8 cellular contexts compared by ENCODE assay signal in genomic region chr10:31319602-31320178, GRCh38. TPM values are rescaled to one million over a fixed set of nuclear protein-coding genes. Genes with fewer than 3 reads are reported as not detected.
DNase-seq lines count a peak whose midpoint lies in the region; ATAC-seq and TF ChIP-seq lines count a peak whose summit lies in the region.

No MANE protein-coding gene starts in this region.

- H3K4me3 ChIP-seq in HL-60 (replicated peaks; ENCODE audit: insufficient read depth, low read length) = peak overlapping the region; percentile 97
- H3K4me3 ChIP-seq in adrenal gland = peak overlapping the region; percentile 76 to 100 (median 92)
- peak overlapping the region; percentile 72; the same call in 1 of the 2 replicates for H3K4me3 ChIP-seq in iPS-20b (ENCODE audit: low read length)

- H3K27ac ChIP-seq in HL-60 (replicated peaks) (peak overlapping the region; percentile 85), adrenal gland (peak overlapping the region; percentile 65 to 98 (median 90)), iPS-20b (ENCODE audit: low read length) (no peak overlapping the region)

- H3K36me3 ChIP-seq in adrenal gland (replicated peaks in 1 of 2) (no peaks in the 10 kb centered on the region), iPS-20b (ENCODE audit: insufficient read depth, low read depth, low read length) (no peaks in the 10 kb centered on the region)

- H3K9ac ChIP-seq in iPS-20b (ENCODE audit: low read depth, low read length) = peak overlapping the region; percentile 18; the same call in 1 of the 2 replicates

- peaks cover 23% of the 10 kb centered on the region for H3K36me3 Mint-ChIP-seq in stimulated activated effector memory CD8-positive, alpha-beta T cell treated with anti-CD3 and anti-CD28 coated beads, Interleukin-12 subunit alpha, Interleukin-12 subunit beta, amount 100 ng/mL, for 72 hours

- peak overlapping the region; percentile 83 for H3K4me3 Mint-ChIP-seq in stimulated activated effector memory CD8-positive, alpha-beta T cell treated with anti-CD3 and anti-CD28 coated beads, Interleukin-12 subunit alpha, Interleukin-12 subunit beta, amount 100 ng/mL, for 72 hours

- TF ChIP-seq POLR2A in adrenal gland (IDR thresholded peaks at IDR 0.05) = no peak

- H3K4me1 ChIP-seq in adrenal gland (replicated peaks in 1 of 2) (peaks cover 0 to 3% of the 10 kb centered on the region in 2 donors), iPS-20b (ENCODE audit: insufficient read depth, low read length) (peaks cover 7% of the 10 kb centered on the region; the same call in 1 of the 2 replicates)

- H3K9me3 Mint-ChIP-seq in stimulated activated effector memory CD8-positive, alpha-beta T cell treated with anti-CD3 and anti-CD28 coated beads, Interleukin-12 subunit alpha, Interleukin-12 subunit beta, amount 100 ng/mL, for 72 hours = no peaks in the 10 kb centered on the region

- intact Hi-C loops in adrenal gland (cut with DNase I) = no loop called here

- H3K9me3 ChIP-seq in adrenal gland (replicated peaks in 1 of 3) (no peaks in the 10 kb centered on the region), iPS-20b (ENCODE audit: insufficient read depth, low read depth, low read length) (no peaks in the 10 kb centered on the region)

- TF ChIP-seq CTCF in HL-60 (IDR thresholded peaks at IDR 0.05; ENCODE audit: insufficient read depth, low read length) (no peak), adrenal gland (IDR thresholded peaks at IDR 0.05) (no peak)

- peak overlapping the region; percentile 96 for H3K27ac Mint-ChIP-seq in stimulated activated effector memory CD8-positive, alpha-beta T cell treated with anti-CD3 and anti-CD28 coated beads, Interleukin-12 subunit alpha, Interleukin-12 subunit beta, amount 100 ng/mL, for 72 hours

- DNase-seq in AG08396 (ENCODE audit: low spot score) (peak; percentile 20), HL-60 (ENCODE audit: low read depth in 1 of 2, low spot score in 1 of 2) (no peak), adrenal gland (peak in 1 of 7 donors; percentile 11), DMS53 treated with DMSO at 0.1 percent for 48 hours (lab: John Stamatoyannopoulos, UW; ENCODE audit: unreplicated experiment) (no peak)
- peak in 1 of 2 donors; percentile 10 for DNase-seq in stimulated activated effector memory CD8-positive, alpha-beta T cell treated with anti-CD3 and anti-CD28 coated beads, Interleukin-12 subunit alpha, Interleukin-12 subunit beta, amount 100 ng/mL, for 72 hours (ENCODE audit: low spot score in 2 of 2)

- ATAC-seq in GM19372 (IDR thresholded peaks at IDR 0.05; ENCODE audit: low read depth, unreplicated experiment) (peak; percentile 8), GM18517 (IDR thresholded peaks at IDR 0.05; ENCODE audit: unreplicated experiment) (no peak)
- ATAC-seq in stimulated activated effector memory CD8-positive, alpha-beta T cell treated with anti-CD3 and anti-CD28 coated beads, Interleukin-12 subunit alpha, Interleukin-12 subunit beta, amount 100 ng/mL, for 72 hours = peak; percentile 27

- H3K4me1 Mint-ChIP-seq in stimulated activated effector memory CD8-positive, alpha-beta T cell treated with anti-CD3 and anti-CD28 coated beads, Interleukin-12 subunit alpha, Interleukin-12 subunit beta, amount 100 ng/mL, for 72 hours = peaks cover 36% of the 10 kb centered on the region

- WGBS in adrenal gland, 4 donors = 0 to 1% (median 0%) methylated on average over 4 to 89 of the region's 89 CpGs

- H3K27me3 ChIP-seq in HL-60 (ENCODE audit: insufficient read depth, poor library complexity, severe bottlenecking) = no peaks in the 10 kb centered on the region
- no peaks in the 10 kb centered on the region for H3K27me3 ChIP-seq in adrenal gland
- H3K27me3 ChIP-seq in iPS-20b (ENCODE audit: insufficient read depth, low read length) = peaks cover 69% of the 10 kb centered on the region

RNA-seq across cellular contexts. Expression of gene ZEB1, which starts 0.7 kb away (rescaled TPM):
- total RNA-seq in adrenal gland = 10 to 100 TPM; 19.7 to 34.9 (median 25.1) TPM
- 10 to 100 TPM in 2 of 3 donors, 1 to 10 TPM in 1; 7.3 to 17.7 (median 16.6) TPM for polyA plus RNA-seq in adrenal gland
